In genomic region chr1:119674110-119674509, GRCh38 we compare ENCODE assay signal across 11 cellular contexts. TPM values are rescaled to one million over a fixed set of nuclear protein-coding genes. Genes with fewer than 3 reads are reported as not detected.
DNase-seq lines count a peak whose midpoint lies in the region; ATAC-seq and TF ChIP-seq lines count a peak whose summit lies in the region.
"Had no signal": no experiment of that assay in that cellular context is flagged by ENCODE, and none has a peak within 500 bp of the region (broad histone marks: within the 10 kb centered on the region; RNA-seq: fewer than 3 reads in every experiment).

No MANE protein-coding gene starts in this region.

- H3K9ac ChIP-seq in skeletal muscle satellite cell (ENCODE audit: low read depth, low read length), result no peak overlapping the region

- H3K27ac Mint-ChIP-seq in natural killer cell, result no peak overlapping the region
- H3K27ac Mint-ChIP-seq: stimulated activated memory B cell treated with anti-CD40 and anti-IgM and Interleukin-4, amounts not matched to agents 10 μg/mL and 1 μg/mL and 100 μg/mL, for 72 hours; T-helper 1 cell treated with Interleukin-12 subunit alpha and Interleukin-12 subunit beta and Interleukin-4 antibody, amounts not matched to agents 30 μg/mL and 1 μg/mL, for 36 hours had no signal

- H3K4me1 Mint-ChIP-seq in natural killer cell, result peaks cover 6 to 13% of the 10 kb centered on the region in 2 donors

- H3K36me3 Mint-ChIP-seq in natural killer cell, result no peaks in the 10 kb centered on the region
- H3K36me3 Mint-ChIP-seq: stimulated activated memory B cell treated with anti-CD40 and anti-IgM and Interleukin-4, amounts not matched to agents 10 μg/mL and 1 μg/mL and 100 μg/mL, for 72 hours had no signal

- no peaks in the 10 kb centered on the region for H3K9me3 Mint-ChIP-seq in natural killer cell
- H3K9me3 Mint-ChIP-seq: stimulated activated memory B cell treated with anti-CD40 and anti-IgM and Interleukin-4, amounts not matched to agents 10 μg/mL and 1 μg/mL and 100 μg/mL, for 72 hours; T-helper 1 cell treated with Interleukin-12 subunit alpha and Interleukin-12 subunit beta and Interleukin-4 antibody, amounts not matched to agents 30 μg/mL and 1 μg/mL, for 36 hours had no signal

- H3K4me3 ChIP-seq in skeletal muscle satellite cell (ENCODE audit: low read length) (no peak overlapping the region), tibial artery (no peak overlapping the region), uterus (no peak overlapping the region)

- ATAC-seq in natural killer cell, result no peak

- H3K27ac ChIP-seq in tibial artery, result no peak overlapping the region
- H3K27ac ChIP-seq in uterus, result no peak overlapping the region

- no peak for TF ChIP-seq CTCF in tibial artery (IDR thresholded peaks at IDR 0.05)
- no peak for TF ChIP-seq CTCF in uterus (IDR thresholded peaks at IDR 0.05)
- no peak for TF ChIP-seq CTCF in natural killer cell (IDR thresholded peaks at IDR 0.05)

- H3K36me3 ChIP-seq in skeletal muscle satellite cell (ENCODE audit: insufficient read depth, low read length) (no peaks in the 10 kb centered on the region), tibial artery (no peaks in the 10 kb centered on the region), uterus (no peaks in the 10 kb centered on the region)

- H3K27me3 ChIP-seq in skeletal muscle satellite cell (ENCODE audit: control insufficient read depth, insufficient read depth, low read length) (peaks cover 27% of the 10 kb centered on the region), tibial artery (no peaks in the 10 kb centered on the region), uterus (no peaks in the 10 kb centered on the region)

- no peak overlapping the region for H3K4me3 Mint-ChIP-seq in natural killer cell
- H3K4me3 Mint-ChIP-seq: stimulated activated memory B cell treated with anti-CD40 and anti-IgM and Interleukin-4, amounts not matched to agents 10 μg/mL and 1 μg/mL and 100 μg/mL, for 72 hours; T-helper 1 cell treated with Interleukin-12 subunit alpha and Interleukin-12 subunit beta and Interleukin-4 antibody, amounts not matched to agents 30 μg/mL and 1 μg/mL, for 36 hours had no signal

- H3K4me1 ChIP-seq in skeletal muscle satellite cell (ENCODE audit: control insufficient read depth, insufficient read depth, low read length) (peaks cover 25% of the 10 kb centered on the region), tibial artery (peaks cover 0 to 5% (median 2%) of the 10 kb centered on the region in 4 donors), uterus (no peaks in the 10 kb centered on the region)

- TF ChIP-seq POLR2A in uterus (IDR thresholded peaks at IDR 0.05), result no peak

- H3K27me3 Mint-ChIP-seq in natural killer cell (ENCODE audit: low read depth in 2 of 2), result peaks cover 9 to 28% of the 10 kb centered on the region in 2 donors

- no peaks in the 10 kb centered on the region for H3K9me3 ChIP-seq in skeletal muscle satellite cell (replicated peaks; ENCODE audit: low read length)
- H3K9me3 ChIP-seq in tibial artery, result no peaks in the 10 kb centered on the region
- H3K9me3 ChIP-seq in uterus, result no peaks in the 10 kb centered on the region

- DNase-seq in HT1080 (ENCODE audit: low read depth) (peak; percentile 86), amniotic epithelial cell (ENCODE audit: low read depth) (peak; percentile 50), hepatic stellate cell (ENCODE audit: low spot score) (peak; percentile 55), tibial artery (no peak), uterus (no peak), natural killer cell (no peak), UCSD-AML1 (lab: John Stamatoyannopoulos, UW; ENCODE audit: unreplicated experiment) (no peak)
- DNase-seq: NCI-H524 had no signal

- peak overlapping the region; percentile 59 for H3K4me2 ChIP-seq in skeletal muscle satellite cell (ENCODE audit: low read length)

- intact Hi-C loops in tibial artery (cut with DNase I; ENCODE audit: low total_unique reads) (no loop called here), uterus (cut with DNase I; ENCODE audit: low total_unique reads) (no loop called here), natural killer cell (cut with micrococcal nuclease) (no loop called here)

RNA-seq across cellular contexts. Expression of gene ZNF697, which starts 26.0 kb away (rescaled TPM):
- 16.2 and 17.6 TPM in 2 replicates for total RNA-seq in HT1080 (2014; rRNA removed; shearing (Covaris generic))
- 17.3 and 20.9 TPM in 2 replicates for polyA plus RNA-seq in HT1080 (2015; cell fraction: cytosol; rRNA removed)
- polyA plus RNA-seq in HT1080 (2015; cell fraction: nucleus; rRNA removed), result 27.0 and 33.5 TPM in 2 replicates
- total RNA-seq in skeletal muscle satellite cell (2012; rRNA removed), result 10.9 and 15.7 TPM in 2 replicates
- total RNA-seq in uterus (10 to 100 TPM in 1 of 4 donors, 1 to 10 TPM in 3; 2.4 to 25.5 (median 7.9) TPM), natural killer cell (under 1 TPM in 2 of 3 donors, not detected in 1; 0.09 to 0.45 TPM)

RNA-seq across cellular contexts. Expression of gene PHGDH, which starts 37.6 kb away (rescaled TPM):
- 105 and 142 TPM in 2 replicates for total RNA-seq in HT1080 (2014; rRNA removed; shearing (Covaris generic))
- polyA plus RNA-seq in HT1080 (2015; cell fraction: cytosol; rRNA removed), result 187 and 251 TPM in 2 replicates
- 361 and 388 TPM in 2 replicates for polyA plus RNA-seq in HT1080 (2015; cell fraction: nucleus; rRNA removed)
- 56.8 and 80.1 TPM in 2 replicates for total RNA-seq in skeletal muscle satellite cell (2012; rRNA removed)
- total RNA-seq in uterus, result 100 to 1,000 TPM in 1 of 4 donors, 10 to 100 TPM in 2, 1 to 10 TPM in 1; 6.4 to 120 (median 34.6) TPM
- total RNA-seq in natural killer cell, result 1 to 10 TPM; 1.1 to 6.6 (median 5.8) TPM

Comparison
In these comparisons a context has a peak if more than half of its experiments do, and no peak if none do; other contexts are left out.
1. DNase-seq: peak in HT1080 (single experiment), amniotic epithelial cell (single experiment) and hepatic stellate cell (single experiment); none in tibial artery (0 of 2), uterus (0 of 2), natural killer cell (single experiment) and UCSD-AML1 (single experiment).